ENCODE assay signal across 9 cellular contexts in the genomic region with DNA sequence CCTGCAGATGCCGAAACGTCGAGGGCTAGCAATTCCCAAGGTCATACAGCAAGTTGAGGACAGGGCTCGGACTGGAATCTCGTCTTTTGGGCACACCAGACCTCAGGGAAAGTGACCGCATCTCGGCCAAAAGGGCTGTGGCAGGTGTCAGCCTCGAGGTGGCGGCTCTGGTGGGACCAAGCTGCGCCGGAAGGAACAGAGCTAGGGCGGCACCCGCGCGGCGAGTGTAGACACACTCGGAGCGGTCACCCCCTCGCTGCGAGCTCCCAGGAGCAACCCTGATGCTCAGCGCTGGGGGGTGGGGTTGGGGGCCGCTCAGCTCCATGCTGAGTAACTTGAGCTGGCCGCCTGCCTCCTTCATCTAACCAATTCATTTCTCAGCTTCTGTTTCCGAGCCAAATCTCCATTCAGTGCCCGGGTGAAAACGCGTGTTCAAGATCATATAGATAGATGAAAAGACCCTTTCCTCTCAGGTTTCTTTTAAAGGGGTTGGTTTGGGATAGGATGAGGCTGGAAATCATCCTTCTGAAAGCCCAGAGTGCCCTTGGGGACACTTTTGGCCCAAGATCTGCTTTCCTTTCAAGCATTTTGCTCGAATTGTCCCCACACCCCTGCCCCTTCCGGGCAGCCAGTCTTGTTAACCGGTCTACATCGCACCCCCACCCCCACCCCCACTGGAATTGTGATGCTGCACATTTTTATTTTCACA. TPM values are rescaled to one million over a fixed set of nuclear protein-coding genes. Genes with fewer than 3 reads are reported as not detected.
A peak's percentile ranks its signal among the peaks of the same experiment; 100 is the strongest.
DNase-seq lines count a peak whose midpoint lies in the region; ATAC-seq and TF ChIP-seq lines count a peak whose summit lies in the region.
"Had no signal": no experiment of that assay in that cellular context is flagged by ENCODE, and none has a peak within 500 bp of the region (broad histone marks: within the 10 kb centered on the region; RNA-seq: fewer than 3 reads in every experiment).

No MANE protein-coding gene starts in this region.

- H3K4me1 Mint-ChIP-seq in CD8-positive, alpha-beta T cell (ENCODE audit: low read depth) = peaks cover 48% of the 10 kb centered on the region
- H3K4me1 Mint-ChIP-seq in activated CD4-positive, alpha-beta memory T cell treated with anti-CD3 and anti-CD28 coated beads for 36 hours (ENCODE audit: low read depth) = peaks cover 44% of the 10 kb centered on the region

- no peak overlapping the region for H3K27ac Mint-ChIP-seq in CD8-positive, alpha-beta T cell
- H3K27ac Mint-ChIP-seq in activated CD4-positive, alpha-beta memory T cell treated with anti-CD3 and anti-CD28 coated beads for 36 hours = no peak overlapping the region

- peaks cover 70% of the 10 kb centered on the region for H3K27me3 Mint-ChIP-seq in CD8-positive, alpha-beta T cell (ENCODE audit: low read depth)
- H3K27me3 Mint-ChIP-seq in activated CD4-positive, alpha-beta memory T cell treated with anti-CD3 and anti-CD28 coated beads for 36 hours = peaks cover 76% of the 10 kb centered on the region

- H3K4me3 ChIP-seq in CD8-positive, alpha-beta T cell (ENCODE audit: low read depth, low read length) = peak overlapping the region; percentile 47
- H3K4me3 ChIP-seq in Karpas-422 (ENCODE audit: low read length) = no peak overlapping the region

- H3K79me2 ChIP-seq in Karpas-422 (ENCODE audit: low read length) = no peaks in the 10 kb centered on the region

- peaks cover 57% of the 10 kb centered on the region for H3K4me1 ChIP-seq in CD8-positive, alpha-beta T cell (ENCODE audit: insufficient read depth, low read length)
- H3K4me1 ChIP-seq in Karpas-422 (ENCODE audit: low read length) = no peaks in the 10 kb centered on the region; the same call in 1 of the 2 replicates

- intact Hi-C loops in CD8-positive, alpha-beta T cell (cut with DNase I, micrococcal nuclease) = loop anchor here (2.0 to 10.0 kb wide), 2 partner anchors 65 to 69 kb away; no protein-coding TSS in a partner anchor
- intact Hi-C loops in activated CD4-positive, alpha-beta memory T cell treated with anti-CD3 and anti-CD28 coated beads for 36 hours (cut with micrococcal nuclease) = loop anchor here (2.0 kb wide), 2 partner anchors 21 to 67 kb away; no protein-coding TSS in a partner anchor

- CTCF ChIA-PET in CD8-positive, alpha-beta T cell (lab: Charles Lee) = interaction anchor here (1.0 to 2.2 kb wide), 2 partner anchors 18 to 23 kb away, joined by 4 to 6 read pairs; no protein-coding TSS in a partner anchor
- CTCF ChIA-PET in activated CD4-positive, alpha-beta memory T cell treated with anti-CD3 and anti-CD28 coated beads for 36 hours (lab: Charles Lee) = interaction anchor here (0.7 to 2.0 kb wide), 3 partner anchors 10 to 67 kb away, joined by 3 to 9 read pairs (median 4); no protein-coding TSS in a partner anchor

- no peak overlapping the region for H3K9ac ChIP-seq in Karpas-422 (ENCODE audit: low read length)

- H4K20me1 ChIP-seq in Karpas-422 (ENCODE audit: insufficient read depth, low read depth, low read length) = no peaks in the 10 kb centered on the region

- POLR2A ChIA-PET in CD8-positive, alpha-beta T cell (lab: Charles Lee) = interaction anchor here (0.8 to 1.0 kb wide), 2 partner anchors 12 to 166 kb away, joined by 3 to 4 read pairs; no protein-coding TSS in a partner anchor
- POLR2A ChIA-PET in activated CD4-positive, alpha-beta memory T cell treated with anti-CD3 and anti-CD28 coated beads for 36 hours (lab: Charles Lee) = no interaction called here

- no peak overlapping the region for H3K4me2 ChIP-seq in Karpas-422 (ENCODE audit: low read depth, low read length, poor library complexity, severe bottlenecking)

- no peaks in the 10 kb centered on the region for H3K9me3 ChIP-seq in CD8-positive, alpha-beta T cell (ENCODE audit: low read length)
- no peaks in the 10 kb centered on the region for H3K9me3 ChIP-seq in Karpas-422 (ENCODE audit: low read length)

- H3K9me3 Mint-ChIP-seq in CD8-positive, alpha-beta T cell = no peaks in the 10 kb centered on the region
- H3K9me3 Mint-ChIP-seq in activated CD4-positive, alpha-beta memory T cell treated with anti-CD3 and anti-CD28 coated beads for 36 hours = no peaks in the 10 kb centered on the region

- peak in 2 of 7 experiments; percentile 31 to 61 for DNase-seq in CD8-positive, alpha-beta T cell
- peak; percentile 50 for DNase-seq in NCI-H1048 (lab: John Stamatoyannopoulos, UW)
- peak; percentile 57 for DNase-seq in activated CD4-positive, alpha-beta memory T cell treated with anti-CD3 and anti-CD28 coated beads for 36 hours
- peak; percentile 79 for DNase-seq in islet precursor cell
- no peak for DNase-seq in Karpas-422

- H3K27ac ChIP-seq in CD8-positive, alpha-beta T cell (ENCODE audit: low read depth, low read length) = no peak overlapping the region
- no peak overlapping the region for H3K27ac ChIP-seq in Karpas-422 (ENCODE audit: low read length)

- peaks cover 67% of the 10 kb centered on the region for H3K27me3 ChIP-seq in CD8-positive, alpha-beta T cell (ENCODE audit: insufficient read depth, low read length)
- H3K27me3 ChIP-seq in Karpas-422 (ENCODE audit: low read length) = no peaks in the 10 kb centered on the region

- TF ChIP-seq CTCF in CD8-positive, alpha-beta T cell (IDR thresholded peaks at IDR 0.05) = no peak

- ATAC-seq in CD8-positive, alpha-beta T cell = peak; percentile 25
- ATAC-seq in GM19463 (IDR thresholded peaks at IDR 0.05; ENCODE audit: unreplicated experiment) (no peak), GM19023 (IDR thresholded peaks at IDR 0.05; ENCODE audit: unreplicated experiment) (no peak), HG02973 (IDR thresholded peaks at IDR 0.05; ENCODE audit: unreplicated experiment) (no peak)
- ATAC-seq: HCT116 had no signal

- H3K36me3 ChIP-seq in CD8-positive, alpha-beta T cell (ENCODE audit: insufficient read depth, low read length) = no peaks in the 10 kb centered on the region
- no peaks in the 10 kb centered on the region for H3K36me3 ChIP-seq in Karpas-422 (ENCODE audit: insufficient read depth, low read length)

- H3K36me3 Mint-ChIP-seq in CD8-positive, alpha-beta T cell = no peaks in the 10 kb centered on the region
- H3K36me3 Mint-ChIP-seq in activated CD4-positive, alpha-beta memory T cell treated with anti-CD3 and anti-CD28 coated beads for 36 hours = no peaks in the 10 kb centered on the region

- no peaks in the 10 kb centered on the region for H3K9me2 ChIP-seq in Karpas-422 (replicated peaks; ENCODE audit: insufficient read depth, low read length)

- H3K4me3 Mint-ChIP-seq in CD8-positive, alpha-beta T cell = peak overlapping the region; percentile 86
- peak overlapping the region; percentile 34 for H3K4me3 Mint-ChIP-seq in activated CD4-positive, alpha-beta memory T cell treated with anti-CD3 and anti-CD28 coated beads for 36 hours

- no peak overlapping the region; the same call in 1 of the 2 replicates for H2AFZ ChIP-seq in Karpas-422 (ENCODE audit: low read length)

RNA-seq across cellular contexts. Expression of gene TUBB2B, which starts 2.3 kb away (rescaled TPM):
- total RNA-seq in CD8-positive, alpha-beta T cell = 1 to 10 TPM in 1 of 2 experiments, under 1 TPM in 1; 0.78 to 1.7 TPM
- total RNA-seq in activated CD4-positive, alpha-beta memory T cell treated with anti-CD3 and anti-CD28 coated beads for 36 hours = under 1 TPM in 1 of 2 experiments, not detected in 1; 0.29 TPM
- 0.34 TPM in 1 of 2 replicates, not detected in the other for total RNA-seq in Karpas-422 (2014; rRNA removed; shearing (Covaris generic); ENCODE audit: low replicate concordance)

RNA-seq across cellular contexts. Expression of gene PSMG4, which starts 29.0 kb away (rescaled TPM):
- 10 to 100 TPM; 11.8 to 12.0 TPM for total RNA-seq in CD8-positive, alpha-beta T cell
- total RNA-seq in activated CD4-positive, alpha-beta memory T cell treated with anti-CD3 and anti-CD28 coated beads for 36 hours = 10 to 100 TPM; 24.2 to 25.2 TPM
- 42.3 and 90.4 TPM in 2 replicates for total RNA-seq in Karpas-422 (2014; rRNA removed; shearing (Covaris generic); ENCODE audit: low replicate concordance)
